8 cellular contexts compared by ENCODE assay signal in the genomic region with DNA sequence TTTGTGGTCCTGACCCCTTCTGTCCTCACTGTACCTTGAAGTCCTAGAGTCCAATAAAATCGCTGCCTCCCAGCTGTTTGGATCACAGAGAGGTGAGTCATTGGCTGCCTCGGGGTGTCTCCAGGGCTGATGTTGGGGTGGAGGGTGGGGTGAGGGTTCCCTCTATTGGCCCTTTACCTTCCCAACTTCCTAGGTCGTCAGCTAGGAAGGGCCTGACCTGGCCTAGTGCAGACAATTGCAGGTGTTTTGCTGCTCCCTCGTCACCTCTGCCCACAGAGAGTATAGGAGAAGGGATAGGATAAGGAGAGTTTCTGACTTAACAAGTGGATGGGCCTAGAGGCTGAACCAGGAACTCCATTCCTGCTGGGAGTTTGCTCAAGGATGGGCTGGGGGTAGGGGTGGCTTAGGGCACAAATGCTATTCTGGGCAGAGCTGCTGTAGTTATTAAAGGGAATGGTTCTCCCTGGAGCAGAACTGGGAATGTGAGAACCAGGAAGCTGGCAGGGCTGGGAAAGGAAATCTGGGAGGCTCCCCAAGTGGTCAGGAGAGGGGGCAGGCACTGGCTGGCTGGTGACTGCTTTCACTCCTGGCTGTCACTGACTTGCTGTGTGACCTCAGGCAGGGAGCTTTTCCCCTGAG. TPM values are rescaled to one million over a fixed set of nuclear protein-coding genes. Genes with fewer than 3 reads are reported as not detected.
A peak's percentile ranks its signal among the peaks of the same experiment; 100 is the strongest.
DNase-seq lines count a peak whose midpoint lies in the region; ATAC-seq and TF ChIP-seq lines count a peak whose summit lies in the region.

No MANE protein-coding gene starts in this region.

- H3K9me2 ChIP-seq in hepatocyte (replicated peaks; ENCODE audit: insufficient read depth): no peaks in the 10 kb centered on the region

- peak; percentile 15 for DNase-seq in DMS153 treated with DMSO at 0.1 percent for 48 hours (lab: John Stamatoyannopoulos, UW; ENCODE audit: unreplicated experiment)
- DNase-seq in HuH-7 (ENCODE audit: low spot score): peak; percentile 74
- peak; percentile 70 for DNase-seq in hepatocyte (ENCODE audit: low spot score)
- no peak for DNase-seq in spleen
- no peak for DNase-seq in aorta
- no peak for DNase-seq in NCI-H446 (lab: John Stamatoyannopoulos, UW)
- DNase-seq in middle frontal gyrus (ENCODE audit: extremely low spot score, low spot score): no peak

- H3K4me2 ChIP-seq in hepatocyte: peak overlapping the region; percentile 91

- H2AFZ ChIP-seq in hepatocyte: no peak overlapping the region

- H3K27me3 ChIP-seq in hepatocyte (no peaks in the 10 kb centered on the region), spleen (replicated peaks in 1 of 7) (no peaks in the 10 kb centered on the region), aorta (ENCODE audit: control insufficient read depth in 1 of 2, insufficient read depth in 2 of 2, low read length in 1 of 2) (no peaks in the 10 kb centered on the region)

- no peak for ATAC-seq in aorta (ENCODE audit: low FRiP score)

- peaks cover 5% of the 10 kb centered on the region for H4K20me1 ChIP-seq in hepatocyte (ENCODE audit: insufficient read depth, poor library complexity, severe bottlenecking)

- H3K27ac ChIP-seq in angular gyrus (ENCODE audit: low read depth, low read length) (peak overlapping the region; percentile 98), hepatocyte (peak overlapping the region; percentile 99), spleen (peak overlapping the region in 6 of 8 donors; percentile 97 to 100 (median 99)), aorta (ENCODE audit: low read depth in 1 of 2, low read length in 2 of 2) (peak overlapping the region in 1 of 2 donors; percentile 74)

- H3K79me2 ChIP-seq in hepatocyte: no peaks in the 10 kb centered on the region

- peaks cover 12% of the 10 kb centered on the region for H3K4me1 ChIP-seq in hepatocyte (ENCODE audit: insufficient read depth)
- H3K4me1 ChIP-seq in spleen: peaks cover 7 to 73% (median 45%) of the 10 kb centered on the region in 6 donors
- H3K4me1 ChIP-seq in aorta (ENCODE audit: control insufficient read depth in 1 of 2, insufficient read depth in 2 of 2, low read length in 2 of 2): no peaks in the 10 kb centered on the region

- 44% methylated on average over 4 of the region's 4 CpGs for WGBS in hepatocyte (ENCODE audit: low lambda C conversion rate, missing lambda C conversion rate)
- 37 to 66% (median 47%) methylated on average over 2 to 4 of the region's 4 CpGs for WGBS in spleen, 5 donors
- 34 to 40% methylated on average over 4 of the region's 4 CpGs for WGBS in aorta, 2 donors

- no peak for TF ChIP-seq POLR2A in spleen (IDR thresholded peaks at IDR 0.05)

- H3K4me3 ChIP-seq in hepatocyte: no peak overlapping the region
- peak overlapping the region in 2 of 8 donors; percentile 74 to 76 for H3K4me3 ChIP-seq in spleen
- no peak overlapping the region for H3K4me3 ChIP-seq in aorta (ENCODE audit: low read length in 2 of 2)

- intact Hi-C loops in spleen (cut with DNase I; ENCODE audit: low total_unique reads): loop anchor here (5.0 kb wide), 2 partner anchors 163 to 393 kb away; no protein-coding TSS in a partner anchor
- intact Hi-C loops in aorta (cut with DNase I): loop anchor here (5.0 kb wide), 2 partner anchors 143 to 148 kb away; partner anchors contain the start of gene MAP1LC3A (in 1 of the 2)

- no peak for TF ChIP-seq CTCF in hepatocyte (IDR thresholded peaks at IDR 0.05; ENCODE audit: poor library complexity)
- peak in 2 of 11 experiments; percentile 9 to 13 for TF ChIP-seq CTCF in spleen (IDR thresholded peaks at IDR 0.05 in 8 of 11, conservative IDR thresholded peaks at IDR 0.05 in 3 of 11)

- H3K9me3 ChIP-seq in hepatocyte (ENCODE audit: low read depth) (no peaks in the 10 kb centered on the region), spleen (no peaks in the 10 kb centered on the region), aorta (ENCODE audit: control insufficient read depth, low read length) (no peaks in the 10 kb centered on the region)

- H3K36me3 ChIP-seq in hepatocyte (replicated peaks; ENCODE audit: insufficient read depth, low read depth): no peaks in the 10 kb centered on the region
- H3K36me3 ChIP-seq in spleen: no peaks in the 10 kb centered on the region
- no peaks in the 10 kb centered on the region for H3K36me3 ChIP-seq in aorta (ENCODE audit: control insufficient read depth in 1 of 2, insufficient read depth in 2 of 2, low read length in 1 of 2)

RNA-seq across cellular contexts. Expression of gene TP53INP2, which starts 1.4 kb away (rescaled TPM):
- 4.9 and 8.6 TPM in 2 replicates for total RNA-seq in hepatocyte
- polyA plus RNA-seq in hepatocyte: 8.4 and 10.6 TPM in 2 replicates
- 10 to 100 TPM in 1 of 7 donors, 1 to 10 TPM in 6; 4.8 to 10.6 (median 7.4) TPM for total RNA-seq in spleen
- 1 to 10 TPM; 2.0 to 3.0 (median 2.6) TPM for polyA plus RNA-seq in spleen
- total RNA-seq in aorta: 10 to 100 TPM; 12.9 to 29.7 TPM
- 10 to 100 TPM; 11.3 to 28.3 TPM for polyA plus RNA-seq in aorta

RNA-seq across cellular contexts. Expression of gene PIGU, which starts 28.6 kb away (rescaled TPM):
- total RNA-seq in hepatocyte (19.3 and 26.1 TPM in 2 replicates), spleen (10 to 100 TPM; 10.0 to 20.4 (median 14.2) TPM), aorta (10 to 100 TPM; 10.1 to 11.0 TPM)
- polyA plus RNA-seq in hepatocyte (31.5 and 32.7 TPM in 2 replicates), spleen (10 to 100 TPM; 13.3 to 15.2 (median 15.0) TPM), aorta (10 to 100 TPM in 1 of 2 donors, 1 to 10 TPM in 1; 6.5 to 17.3 TPM)

Comparison
In these comparisons a context has a peak if more than half of its experiments do, and no peak if none do; other contexts are left out.
1. DNase-seq: peak in DMS153 treated with DMSO at 0.1 percent for 48 hours (single experiment), HuH-7 (single experiment) and hepatocyte (single experiment); none in spleen (single experiment), aorta (0 of 2), NCI-H446 (0 of 2) and middle frontal gyrus (single experiment).